Comparison of ENCODE assay signal across 8 cellular contexts in genomic region chr6:15243994-15244604, GRCh38. TPM values are rescaled to one million over a fixed set of nuclear protein-coding genes. Genes with fewer than 3 reads are reported as not detected.
DNase-seq lines count a peak whose midpoint lies in the region; ATAC-seq and TF ChIP-seq lines count a peak whose summit lies in the region.

No MANE protein-coding gene starts in this region.

- H3K9me3 ChIP-seq in cardiac muscle cell (ENCODE audit: low read depth) = no peaks in the 10 kb centered on the region

- intact Hi-C loops in Right ventricle myocardium inferior (cut with DNase I) (loop anchor here (2.0 to 10.0 kb wide), 4 partner anchors 121 to 809 kb away; no protein-coding TSS in a partner anchor), lower leg skin (cut with DNase I; ENCODE audit: low total_unique reads) (no loop called here)

- H3K36me3 ChIP-seq in cardiac muscle cell (no peaks in the 10 kb centered on the region), urinary bladder (ENCODE audit: insufficient read depth) (no peaks in the 10 kb centered on the region)

- H3K27ac ChIP-seq in cardiac muscle cell = peak overlapping the region; percentile 95
- no peak overlapping the region for H3K27ac ChIP-seq in urinary bladder (ENCODE audit: low read depth)

- 66% methylated on average over 24 of the region's 24 CpGs for WGBS in lower leg skin, 2 donors
- 75% methylated on average over 24 of the region's 24 CpGs for WGBS in urinary bladder

- no peak for ATAC-seq in Right ventricle myocardium inferior
- no peak for ATAC-seq in HG03108 (IDR thresholded peaks at IDR 0.05; ENCODE audit: unreplicated experiment)
- ATAC-seq in esophagus mucosa = no peak

- DNase-seq in cardiac muscle cell (ENCODE audit: low read depth in 1 of 2, low spot score in 1 of 2) (peak in 1 of 2 donors; percentile 34), Right ventricle myocardium inferior (ENCODE audit: missing footprints) (no peak), astrocyte of the hippocampus (ENCODE audit: low read depth, low spot score) (peak; percentile 32), lower leg skin (ENCODE audit: low spot score in 2 of 2) (no peak), KG1 (lab: John Stamatoyannopoulos, UW) (no peak)

- no peak for TF ChIP-seq POLR2A in lower leg skin (IDR thresholded peaks at IDR 0.05)

- H3K4me1 ChIP-seq in cardiac muscle cell (ENCODE audit: low read depth) = peaks cover 9% of the 10 kb centered on the region
- no peaks in the 10 kb centered on the region for H3K4me1 ChIP-seq in urinary bladder (ENCODE audit: insufficient read depth)

- TF ChIP-seq CTCF in cardiac muscle cell (IDR thresholded peaks at IDR 0.05; ENCODE audit: low read depth, low read length) (no peak), lower leg skin (IDR thresholded peaks at IDR 0.05) (no peak)

- H3K4me3 ChIP-seq in cardiac muscle cell (peak overlapping the region; percentile 81), lower leg skin (ENCODE audit: low read depth, poor library complexity, severe bottlenecking) (peak overlapping the region; percentile 44), urinary bladder (ENCODE audit: low read depth, low read length) (peak overlapping the region; percentile 94)

- H3K27me3 ChIP-seq in cardiac muscle cell = no peaks in the 10 kb centered on the region

RNA-seq across cellular contexts. Expression of gene JARID2, which starts 1.8 kb away (rescaled TPM):
- total RNA-seq in cardiac muscle cell (14.5 and 26.4 TPM in 2 replicates), Right ventricle myocardium inferior (8.4 TPM), lower leg skin (10 to 100 TPM; 17.9 to 24.2 (median 21.6) TPM), urinary bladder (11.9 TPM), esophagus mucosa (22.1 TPM)
- polyA plus RNA-seq in cardiac muscle cell (9.7 and 12.5 TPM in 2 replicates), urinary bladder (5.5 TPM)

Comparison
In these comparisons a context has a peak if more than half of its experiments do, and no peak if none do; other contexts are left out.
1. H3K4me3 ChIP-seq: peak in every context shown above with its lines; median percentile 94 in urinary bladder; 81 in cardiac muscle cell; 44 in lower leg skin.